Comparison of ENCODE assay signal across 16 cellular contexts in the genomic region with DNA sequence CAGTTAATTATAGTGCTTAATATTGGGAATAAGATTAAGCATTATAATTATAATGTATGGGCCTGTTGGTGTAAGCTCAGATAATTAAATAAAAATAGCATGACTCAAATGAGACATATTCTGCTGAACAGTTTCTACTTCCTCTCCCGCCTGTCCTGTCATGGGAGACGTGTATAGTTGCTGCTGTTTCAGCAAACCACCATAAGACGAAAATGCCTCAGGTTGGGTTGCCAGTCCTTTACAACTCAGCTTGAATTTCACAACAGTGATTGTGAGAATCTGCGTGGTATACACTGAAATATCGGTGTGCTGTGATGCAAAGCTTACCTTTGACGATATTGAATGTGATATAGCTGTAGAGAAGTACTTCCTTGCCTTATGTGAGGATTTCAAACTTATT.
"Had no signal": no experiment of that assay in that cellular context is flagged by ENCODE, and none has a peak within 500 bp of the region (broad histone marks: within the 10 kb centered on the region; RNA-seq: fewer than 3 reads in every experiment).

No MANE protein-coding gene starts in this region.

- H3K4me3 ChIP-seq: ascending aorta, coronary artery, lung, sigmoid colon had no signal

- ATAC-seq: activated CD4-positive, CD25-positive, alpha-beta regulatory T cell treated with anti-CD3 and anti-CD28 coated beads, Interleukin-2, amount 50 U/mL, for 24 hours; activated T-cell treated with anti-CD3 and anti-CD28 coated beads, Interleukin-2, amount 50 U/mL, for 4 hours had no signal

- H3K27ac ChIP-seq: ascending aorta, coronary artery, sigmoid colon had no signal

- H3K4me1 Mint-ChIP-seq: nephron had no signal

- H3K27ac Mint-ChIP-seq: nephron had no signal

- H3K9me3 Mint-ChIP-seq: activated T-cell treated with anti-CD3 and anti-CD28 coated beads, Interleukin-2, amount 50 U/mL, for 4 hours; nephron had no signal

- H3K36me3 ChIP-seq: ascending aorta, sigmoid colon had no signal

- H3K9me3 ChIP-seq: ascending aorta, sigmoid colon had no signal

- DNase-seq: activated CD4-positive, alpha-beta T cell treated with anti-CD3 and anti-CD28 coated beads, Interleukin-2, amount 50 U/mL, for 1 hour; activated CD8-positive, alpha-beta memory T cell treated with anti-CD3 and anti-CD28 coated beads, Interleukin-2, amount 50 U/mL, for 4 hours; activated effector memory CD4-positive, alpha-beta T cell treated with anti-CD3 and anti-CD28 coated beads, Interleukin-2, amount 50 U/mL, for 16 hours; activated naive CD4-positive, alpha-beta T cell treated with anti-CD3 and anti-CD28 coated beads, Interleukin-2, amount 50 U/mL, for 16 hours; activated T-cell treated with anti-CD3 and anti-CD28 coated beads, Interleukin-2, amount 50 U/mL, for 4 hours; erythroblast; hypothalamus; islet precursor cell; nucleus accumbens; sigmoid colon; stimulated activated naive CD4-positive, alpha-beta T cell had no signal

- H3K4me1 ChIP-seq: ascending aorta had no signal

- H3K4me3 Mint-ChIP-seq: activated T-cell treated with anti-CD3 and anti-CD28 coated beads, Interleukin-2, amount 50 U/mL, for 4 hours; nephron had no signal

- H3K27me3 ChIP-seq: sigmoid colon had no signal
